ENCODE assay signal across 1 cellular context in genomic region chr9:136011703-136012496, GRCh38.
TF ChIP-seq lines count a peak whose summit lies in the region.

No MANE protein-coding gene starts in this region.

TF ChIP-seq in HepG2, 621 proteins besides CTCF, POLR2A, EP300 and RAD21 (continued from another document and continues in another):
- TF ChIP-seq KIAA2018 (CRISPR knock-in tag; IDR thresholded peaks at IDR 0.05; ENCODE audit: borderline replicate concordance) (peak; percentile 68; the same call in 1 of the 2 replicates), HOXA7 (CRISPR knock-in tag; IDR thresholded peaks at IDR 0.05) (no peak), YEATS4 (CRISPR knock-in tag; IDR thresholded peaks at IDR 0.05; ENCODE audit: borderline replicate concordance) (peak; percentile 96), IRF9 (CRISPR knock-in tag; IDR thresholded peaks at IDR 0.05; ENCODE audit: borderline replicate concordance) (peak; percentile 92), THAP7 (CRISPR knock-in tag; IDR thresholded peaks at IDR 0.05) (peak; percentile 91), NAIF1 (CRISPR knock-in tag; IDR thresholded peaks at IDR 0.05; ENCODE audit: borderline replicate concordance) (peak; percentile 76; the same call in 1 of the 2 replicates), SNRNP70 (IDR thresholded peaks at IDR 0.05; ENCODE audit: low read depth, low read length) (no peak), ZBTB1 (CRISPR knock-in tag; IDR thresholded peaks at IDR 0.05; ENCODE audit: borderline replicate concordance) (no peak), TEF (CRISPR knock-in tag; IDR thresholded peaks at IDR 0.05) (peak; percentile 65; the same call in 1 of the 2 replicates), ISL2 (CRISPR knock-in tag; IDR thresholded peaks at IDR 0.05) (peak; percentile 82), RAD51 (IDR thresholded peaks at IDR 0.05; ENCODE audit: borderline replicate concordance) (peak; percentile 77), ATM (IDR thresholded peaks at IDR 0.05; ENCODE audit: borderline replicate concordance) (no peak), PAF1 (CRISPR knock-in tag; IDR thresholded peaks at IDR 0.05) (no peak), ZBTB39 (CRISPR knock-in tag; IDR thresholded peaks at IDR 0.05) (no peak; the same call in 1 of the 2 replicates), ZNF468 (CRISPR knock-in tag; IDR thresholded peaks at IDR 0.05) (0 out of 2 replicates have a peak, but pooled peaks have one; percentile 44), ZNF326 (CRISPR knock-in tag; IDR thresholded peaks at IDR 0.05; ENCODE audit: borderline replicate concordance) (no peak), NPAS2 (CRISPR knock-in tag; IDR thresholded peaks at IDR 0.05; ENCODE audit: borderline replicate concordance) (no peak), NFIC (IDR thresholded peaks at IDR 0.05; ENCODE audit: low read length) (peak; percentile 90), SP5 (CRISPR knock-in tag; IDR thresholded peaks at IDR 0.05; ENCODE audit: borderline replicate concordance, low read depth) (peak; percentile 90), ZNF609 (CRISPR knock-in tag; IDR thresholded peaks at IDR 0.05; ENCODE audit: borderline replicate concordance) (peak; percentile 88), MLX (CRISPR knock-in tag; IDR thresholded peaks at IDR 0.05) (peak; percentile 89), ZNF362 (CRISPR knock-in tag; IDR thresholded peaks at IDR 0.05; ENCODE audit: borderline replicate concordance) (peak; percentile 44; the same call in 1 of the 2 replicates), ZNF615 (CRISPR knock-in tag; IDR thresholded peaks at IDR 0.05; ENCODE audit: borderline replicate concordance) (no peak), ZNF563 (CRISPR knock-in tag; IDR thresholded peaks at IDR 0.05) (peak; percentile 83; the same call in 1 of the 2 replicates), ZNF292 (CRISPR knock-in tag; IDR thresholded peaks at IDR 0.05; ENCODE audit: borderline replicate concordance, low read depth) (peak; percentile 81; the same call in 1 of the 2 replicates), SMAD1 (CRISPR knock-in tag; IDR thresholded peaks at IDR 0.05; ENCODE audit: borderline replicate concordance, low read depth) (peak; percentile 86; the same call in 1 of the 2 replicates), ONECUT2 (CRISPR knock-in tag; IDR thresholded peaks at IDR 0.05) (no peak; the same call in 1 of the 2 replicates), ZNF766 (CRISPR knock-in tag; IDR thresholded peaks at IDR 0.05; ENCODE audit: borderline replicate concordance) (peak; percentile 90), KMT2B (CRISPR knock-in tag; IDR thresholded peaks at IDR 0.05) (peak; percentile 65; the same call in 1 of the 2 replicates), FOXA1 (IDR thresholded peaks at IDR 0.05) (no peak), FOXA1 (CRISPR knock-in tag; IDR thresholded peaks at IDR 0.05) (no peak), KLF6 (CRISPR knock-in tag; IDR thresholded peaks at IDR 0.05) (peak; percentile 98), CENPT (CRISPR knock-in tag; IDR thresholded peaks at IDR 0.05; ENCODE audit: low read depth) (peak; percentile 89; the same call in 1 of the 2 replicates), SYNCRIP (IDR thresholded peaks at IDR 0.05; ENCODE audit: insufficient read depth, low read depth, low read length) (no peak), TERF1 (CRISPR knock-in tag; IDR thresholded peaks at IDR 0.05) (no peak), ZNF660 (CRISPR knock-in tag; IDR thresholded peaks at IDR 0.05; ENCODE audit: borderline replicate concordance, low read depth) (peak; percentile 84; the same call in 1 of the 2 replicates), ZC3H13 (CRISPR knock-in tag; IDR thresholded peaks at IDR 0.05) (peak; percentile 86; the same call in 1 of the 2 replicates), DDIT3 (CRISPR knock-in tag; IDR thresholded peaks at IDR 0.05) (no peak)
